In the genomic region with DNA sequence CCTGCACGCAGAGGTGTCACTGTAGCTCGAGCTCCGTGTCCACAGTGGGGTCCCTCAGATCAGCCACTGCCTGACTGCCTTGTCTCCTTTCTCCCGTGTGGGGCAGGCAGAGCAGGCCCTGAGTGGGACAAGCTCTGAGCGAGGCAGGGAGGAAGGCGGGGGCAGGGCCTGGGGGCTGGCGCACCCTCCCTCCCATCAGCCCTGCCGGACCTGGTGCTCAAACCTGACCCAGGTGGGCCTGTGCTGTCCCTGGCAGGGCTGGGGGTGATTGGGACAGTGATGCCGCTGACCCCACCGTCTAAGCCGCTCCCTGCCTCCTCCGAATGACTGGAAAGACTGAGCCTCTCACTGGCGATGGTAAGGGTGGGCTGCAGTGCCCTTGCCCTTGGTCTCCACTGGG, we compare ENCODE assay signal across 8 cellular contexts.
"Had no signal": no experiment of that assay in that cellular context is flagged by ENCODE, and none has a peak within 500 bp of the region (broad histone marks: within the 10 kb centered on the region; RNA-seq: fewer than 3 reads in every experiment).

No MANE protein-coding gene starts in this region.

- H3K9ac ChIP-seq: GM23248 had no signal

- H3K27ac Mint-ChIP-seq: GM23338, HFFc6 had no signal

- DNase-seq: GM23248, GOT3, H9, HCEC 1CT, HFFc6 had no signal

- H3K36me3 ChIP-seq: HAP-1 had no signal

- H3K4me2 ChIP-seq: GM23338 had no signal

- ATAC-seq: HCT116 had no signal

- H2AFZ ChIP-seq: GM23248, GM23338 had no signal

- H3K9me3 ChIP-seq: HAP-1 had no signal

- H3K4me3 ChIP-seq: GM23248, GM23338, HAP-1 had no signal

- H3K4me1 ChIP-seq: HAP-1 had no signal

- H3K4me3 Mint-ChIP-seq: GM23338, H9, HFFc6 had no signal

- H3K27ac ChIP-seq: GM23248 had no signal

- H3K4me1 Mint-ChIP-seq: GM23338, H9 had no signal
